ENCODE assay signal across 24 cellular contexts in the genomic region with DNA sequence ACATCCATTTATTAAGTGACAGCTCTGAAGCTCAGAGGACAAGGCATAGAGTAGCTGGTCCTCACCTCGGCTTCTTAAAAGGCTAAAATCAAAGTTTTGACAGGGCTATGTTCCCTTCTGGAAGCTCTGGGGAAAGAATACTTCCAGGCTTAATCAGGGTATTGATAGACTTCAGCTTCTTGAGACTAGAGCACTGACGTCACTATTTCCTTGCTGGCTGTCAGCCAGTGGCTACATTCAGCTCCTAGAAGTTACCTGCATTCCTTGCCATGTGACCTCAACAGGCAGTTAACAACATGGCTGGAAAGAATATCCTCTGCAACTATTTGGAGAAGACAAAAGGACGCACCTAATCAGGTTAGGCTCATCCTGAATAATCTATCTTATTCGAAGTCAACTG.
"Had no signal": no experiment of that assay in that cellular context is flagged by ENCODE, and none has a peak within 500 bp of the region (broad histone marks: within the 10 kb centered on the region; RNA-seq: fewer than 3 reads in every experiment).

No MANE protein-coding gene starts in this region.

- H3K36me3 Mint-ChIP-seq: memory B cell; stimulated activated effector memory CD8-positive, alpha-beta T cell treated with anti-CD3 and anti-CD28 coated beads, Interleukin-12 subunit alpha, Interleukin-12 subunit beta, amount 100 ng/mL, for 72 hours; type B pancreatic cell had no signal

- ATAC-seq: effector memory CD8-positive, alpha-beta T cell; left ventricle myocardium superior; lower lobe of right lung; natural killer cell; pancreas; stimulated activated effector memory CD8-positive, alpha-beta T cell treated with anti-CD3 and anti-CD28 coated beads, Interleukin-12 subunit alpha, Interleukin-12 subunit beta, amount 100 ng/mL, for 72 hours; stimulated activated naive CD8-positive, alpha-beta T cell treated with anti-CD3 and anti-CD28 coated beads, Interleukin-15, Interleukin-2, amounts not matched to agents 100 U/mL and 50 U/mL, for 24 hours had no signal

- H3K27ac Mint-ChIP-seq: effector memory CD8-positive, alpha-beta T cell; immature natural killer cell; memory B cell; natural killer cell; progenitor cell of endocrine pancreas; stimulated activated effector memory CD8-positive, alpha-beta T cell treated with anti-CD3 and anti-CD28 coated beads, Interleukin-12 subunit alpha, Interleukin-12 subunit beta, amount 100 ng/mL, for 72 hours; type B pancreatic cell had no signal

- H3K9me3 ChIP-seq: neutrophil, pancreas, testis had no signal

- H3K4me1 ChIP-seq: lower lobe of right lung, pancreas, right atrium auricular region, sigmoid colon, testis, tibial artery had no signal

- H3K4me3 Mint-ChIP-seq: effector memory CD8-positive, alpha-beta T cell; immature natural killer cell; memory B cell; natural killer cell; neural crest cell; stimulated activated effector memory CD8-positive, alpha-beta T cell treated with anti-CD3 and anti-CD28 coated beads, Interleukin-12 subunit alpha, Interleukin-12 subunit beta, amount 100 ng/mL, for 72 hours; type B pancreatic cell had no signal

- H3K27ac ChIP-seq: lower lobe of right lung, neutrophil, pancreas, right atrium auricular region, sigmoid colon, testis, tibial artery had no signal

- H3K4me1 Mint-ChIP-seq: immature natural killer cell; memory B cell; natural killer cell; neural crest cell; stimulated activated effector memory CD8-positive, alpha-beta T cell treated with anti-CD3 and anti-CD28 coated beads, Interleukin-12 subunit alpha, Interleukin-12 subunit beta, amount 100 ng/mL, for 72 hours had no signal

- H3K36me3 ChIP-seq: lower lobe of right lung, neutrophil, pancreas, right atrium auricular region, sigmoid colon, tibial artery had no signal

- H3K4me3 ChIP-seq: lower lobe of right lung, pancreas, right atrium auricular region, sigmoid colon, testis, tibial artery had no signal

- H3K27me3 Mint-ChIP-seq: effector memory CD8-positive, alpha-beta T cell; memory B cell; progenitor cell of endocrine pancreas; type B pancreatic cell had no signal

- H3K27me3 ChIP-seq: neutrophil, pancreas, right atrium auricular region, sigmoid colon, testis, tibial artery had no signal

- DNase-seq: cortex of kidney; effector memory CD8-positive, alpha-beta T cell; hypothalamus; immature natural killer cell; islet precursor cell; kidney glomerular epithelial cell; left ventricle myocardium superior; lower lobe of right lung; natural killer cell; pancreas; sigmoid colon; stimulated activated CD4-positive, alpha-beta T cell treated with anti-CD3 and anti-CD28 coated beads, Interleukin-2, amount 100 ng/mL, for 24 hours; stimulated activated CD4-positive, alpha-beta T cell treated with anti-CD3 and anti-CD28 coated beads, Interleukin-4, amount 100 ng/mL, for 24 hours; stimulated activated naive CD8-positive, alpha-beta T cell treated with anti-CD3 and anti-CD28 coated beads, Interleukin-15, Interleukin-2, amounts not matched to agents 100 U/mL and 50 U/mL, for 24 hours; substantia nigra; testis; tibial artery had no signal
